ENCODE assay signal across 22 cellular contexts in the genomic region with DNA sequence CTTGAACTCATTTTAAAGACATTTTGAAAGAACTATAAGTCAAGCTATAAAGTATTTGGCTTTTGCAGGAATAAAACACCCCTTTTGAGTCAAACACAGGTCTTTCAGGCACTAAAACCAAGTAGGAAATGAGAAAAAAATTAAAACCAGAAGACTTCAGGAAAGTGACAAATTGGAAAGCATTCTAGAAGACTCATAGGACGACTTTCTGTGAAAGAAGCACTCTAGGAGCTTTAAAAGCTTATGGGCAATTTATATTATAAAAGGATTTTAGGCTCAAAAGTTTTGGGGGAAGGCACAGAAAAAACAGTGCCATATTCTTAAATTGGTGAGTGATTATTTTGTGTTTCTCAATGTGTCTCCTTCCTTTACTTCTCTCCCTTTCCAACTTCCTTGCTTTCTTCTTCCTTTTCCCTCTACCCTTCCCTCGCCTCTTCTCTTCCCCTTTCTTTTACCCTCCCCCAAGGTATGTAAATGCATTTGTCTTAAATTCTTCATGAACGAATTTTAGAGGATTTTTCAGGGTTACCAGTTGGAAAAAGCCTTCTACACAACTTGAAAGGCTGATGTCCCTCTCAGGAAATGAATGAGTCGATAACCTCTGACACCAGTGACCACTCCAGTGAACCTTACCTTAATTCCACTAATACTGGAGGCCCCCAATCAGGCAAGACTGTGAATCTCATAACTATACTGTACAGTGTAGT. TPM values are rescaled to one million over a fixed set of nuclear protein-coding genes. Genes with fewer than 3 reads are reported as not detected.
DNase-seq lines count a peak whose midpoint lies in the region; ATAC-seq, FAIRE-seq and TF ChIP-seq lines count a peak whose summit lies in the region.
"Had no signal": no experiment of that assay in that cellular context is flagged by ENCODE, and none has a peak within 500 bp of the region (broad histone marks: within the 10 kb centered on the region; RNA-seq: fewer than 3 reads in every experiment).

No MANE protein-coding gene starts in this region.

- DNase-seq in HAP-1 (ENCODE audit: low spot score in 2 of 2) (peak in 1 of 2 experiments; percentile 37), OCI-M2 (lab: John Stamatoyannopoulos, UW; ENCODE audit: unreplicated experiment) (peak; percentile 41), glutamatergic neuron (no peak), frontal cortex (ENCODE audit: low spot score in 2 of 2) (no peak)
- DNase-seq in activated CD4-positive, alpha-beta T cell treated with anti-CD3 and anti-CD28 coated beads, Interleukin-2, amount 50 U/mL, for 48 hours = no peak
- DNase-seq: activated CD4-positive, alpha-beta T cell treated with anti-CD3 and anti-CD28 coated beads, Interleukin-2, amount 10 ng/mL, durations not matched to agents 24 days and 14 days; activated naive CD4-positive, alpha-beta T cell treated with anti-CD3 and anti-CD28 coated beads, Interleukin-2, amount 10 ng/mL, durations not matched to agents 7 days and 5 days; DMS153; Kasumi-1; mucosa of descending colon; NCI-H146; NCI-H226; NK-92 treated with Interleukin-12 subunit alpha and Interleukin-12 subunit beta, amount 100 ng/mL, for 24 hours; pancreas; SJCRH30; stimulated activated naive CD4-positive, alpha-beta T cell treated with Interleukin-2 at 50 U/mL for 16 hours had no signal

- in situ Hi-C loops in HAP-1 (cut with MboI; ENCODE audit: low sequenced_read_pairs) = no loop called here

- peaks cover 33% of the 10 kb centered on the region for H3K4me1 Mint-ChIP-seq in glutamatergic neuron (ENCODE audit: low read depth, unreplicated experiment)

- no peaks in the 10 kb centered on the region for H3K36me3 Mint-ChIP-seq in glutamatergic neuron (ENCODE audit: unreplicated experiment)

- H2AFZ ChIP-seq in neuron (ENCODE audit: low read depth, low read length) = peak overlapping the region; percentile 69

- H3K9me3 Mint-ChIP-seq in glutamatergic neuron (ENCODE audit: unreplicated experiment) = peaks cover 26% of the 10 kb centered on the region
- H3K9me3 Mint-ChIP-seq: activated naive CD4-positive, alpha-beta T cell treated with anti-CD3 and anti-CD28 coated beads, Interleukin-2, amount 10 ng/mL, durations not matched to agents 7 days and 5 days had no signal

- ATAC-seq in GM21723 (IDR thresholded peaks at IDR 0.05; ENCODE audit: unreplicated experiment) = no peak
- no peak for ATAC-seq in GM21423 (IDR thresholded peaks at IDR 0.05; ENCODE audit: unreplicated experiment)
- ATAC-seq: esophagus mucosa, mucosa of descending colon, pancreas had no signal

- H3K4me1 ChIP-seq in HAP-1 = peaks cover 27% of the 10 kb centered on the region
- peaks cover 42% of the 10 kb centered on the region for H3K4me1 ChIP-seq in neuron (ENCODE audit: insufficient read depth, low read length)
- H3K4me1 ChIP-seq: pancreas, SJCRH30 had no signal

- TF ChIP-seq CTCF in glutamatergic neuron (IDR thresholded peaks at IDR 0.05; ENCODE audit: partially characterized antibody, unreplicated experiment) = no peak

- H3K4me3 ChIP-seq in HAP-1 = peak overlapping the region; percentile 29
- peak overlapping the region; percentile 49 for H3K4me3 ChIP-seq in neuron (ENCODE audit: low read length)
- H3K4me3 ChIP-seq: mucosa of descending colon, pancreas, SJCRH30, upper lobe of left lung had no signal

- H3K36me3 ChIP-seq in HAP-1 (replicated peaks) (no peaks in the 10 kb centered on the region), neuron (ENCODE audit: insufficient read depth, low read length) (no peaks in the 10 kb centered on the region)
- H3K36me3 ChIP-seq: pancreas, SJCRH30, upper lobe of left lung had no signal

- H3K27me3 ChIP-seq in HAP-1 (ENCODE audit: low read depth) (no peaks in the 10 kb centered on the region), neuron (ENCODE audit: insufficient read depth, low read length) (no peaks in the 10 kb centered on the region)
- H3K27me3 ChIP-seq: SJCRH30 had no signal

- H3K9me3 ChIP-seq in HAP-1 (no peaks in the 10 kb centered on the region), neuron (ENCODE audit: low read length) (no peaks in the 10 kb centered on the region)
- H3K9me3 ChIP-seq: mucosa of descending colon, pancreas, SJCRH30, upper lobe of left lung had no signal

- peak overlapping the region; percentile 96 for H3K27ac Mint-ChIP-seq in glutamatergic neuron (ENCODE audit: unreplicated experiment)
- H3K27ac Mint-ChIP-seq: activated CD4-positive, alpha-beta T cell treated with anti-CD3 and anti-CD28 coated beads, Interleukin-2, amount 10 ng/mL, durations not matched to agents 24 days and 14 days; activated naive CD4-positive, alpha-beta T cell treated with anti-CD3 and anti-CD28 coated beads, Interleukin-2, amount 10 ng/mL, durations not matched to agents 7 days and 5 days had no signal

- no peak for FAIRE-seq in frontal cortex (lab: Jason Lieb, UNC)
- FAIRE-seq: GM19239, pancreas had no signal

- H3K4me3 Mint-ChIP-seq in glutamatergic neuron (ENCODE audit: unreplicated experiment) = peak overlapping the region; percentile 91
- H3K4me3 Mint-ChIP-seq: activated CD4-positive, alpha-beta T cell treated with anti-CD3 and anti-CD28 coated beads, Interleukin-2, amount 10 ng/mL, durations not matched to agents 24 days and 14 days; activated naive CD4-positive, alpha-beta T cell treated with anti-CD3 and anti-CD28 coated beads, Interleukin-2, amount 10 ng/mL, durations not matched to agents 7 days and 5 days had no signal

- peaks cover 13% of the 10 kb centered on the region for H3K27me3 Mint-ChIP-seq in glutamatergic neuron (ENCODE audit: unreplicated experiment)

RNA-seq across cellular contexts. Expression of gene LIN28B, which starts 2.7 kb away (rescaled TPM):
- total RNA-seq in glutamatergic neuron (ENCODE audit: unreplicated experiment) = 105 TPM
- 0.41 TPM for total RNA-seq in frontal cortex
- total RNA-seq: activated CD4-positive, alpha-beta T cell treated with anti-CD3 and anti-CD28 coated beads, Interleukin-2, amount 10 ng/mL, durations not matched to agents 24 days and 14 days; esophagus mucosa; mucosa of descending colon had no signal

Comparison
In these comparisons a context has a peak if more than half of its experiments do, and no peak if none do; other contexts are left out.
1. RNA of gene LIN28B, which starts 2.7 kb away (total RNA-seq): 105 TPM in glutamatergic neuron (single experiment); 0.41 TPM in frontal cortex (single experiment); every median in the first group is over 10 times any median in the second.